Comparison of ENCODE assay signal across 32 cellular contexts in the genomic region with DNA sequence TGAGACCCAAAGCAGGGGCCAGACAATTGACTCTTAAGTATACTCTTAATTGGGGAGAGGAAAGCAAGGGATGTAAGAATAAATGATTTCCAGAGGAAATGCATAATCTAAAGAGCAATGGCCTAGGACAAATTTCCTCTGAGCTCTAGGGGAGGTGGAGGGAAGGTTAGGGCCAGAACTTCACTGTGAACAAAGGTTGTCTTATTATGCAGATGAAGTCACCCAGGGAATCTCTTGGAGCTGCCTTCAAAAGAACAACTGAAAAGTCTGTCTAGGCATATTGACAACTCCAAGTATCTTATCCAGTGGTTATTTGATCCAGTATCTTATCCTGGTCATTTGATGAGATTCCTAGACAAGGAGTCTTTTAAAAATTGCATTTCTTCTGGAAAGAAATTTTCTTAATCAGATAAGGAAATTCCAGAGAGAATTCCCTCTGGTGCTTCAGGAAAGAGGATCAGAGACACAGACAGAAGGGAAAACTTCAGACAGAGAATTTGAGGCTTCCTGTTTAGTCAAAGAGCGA. TPM values are rescaled to one million over a fixed set of nuclear protein-coding genes. Genes with fewer than 3 reads are reported as not detected.
"Had no signal": no experiment of that assay in that cellular context is flagged by ENCODE, and none has a peak within 500 bp of the region (broad histone marks: within the 10 kb centered on the region; RNA-seq: fewer than 3 reads in every experiment).

No MANE protein-coding gene starts in this region.

- H3K4me2 ChIP-seq: smooth muscle cell had no signal

- H3K27me3 ChIP-seq: pancreas, tibial nerve, upper lobe of left lung had no signal

- H3K27ac Mint-ChIP-seq: memory B cell; naive thymus-derived CD8-positive, alpha-beta T cell; nephron; stimulated activated memory B cell treated with anti-CD40 and anti-IgM and Interleukin-4, amounts not matched to agents 10 μg/mL and 1 μg/mL and 100 μg/mL, for 72 hours; stimulated activated naive CD8-positive, alpha-beta T cell treated with anti-CD3 and anti-CD28 coated beads, Interleukin-15, amount 100 ng/mL, for 72 hours had no signal

- ATAC-seq: naive thymus-derived CD8-positive, alpha-beta T cell; pancreas; right cardiac atrium; stimulated activated memory B cell treated with anti-CD40 and anti-IgM and Interleukin-4, amounts not matched to agents 10 μg/mL and 1 μg/mL and 100 μg/mL, for 72 hours; stimulated activated naive CD8-positive, alpha-beta T cell treated with anti-CD3 and anti-CD28 coated beads, Interleukin-15, amount 100 ng/mL, for 72 hours had no signal

- DNase-seq: hypothalamus; islet precursor cell; left ventricle myocardium inferior; naive thymus-derived CD8-positive, alpha-beta T cell; nucleus accumbens; pancreas; posterior cingulate gyrus; retina; right cardiac atrium; stimulated activated CD4-positive, alpha-beta T cell treated with anti-CD3 and anti-CD28 coated beads, Interleukin-1b, Interleukin-23, amount 100 ng/mL, for 48 hours; stimulated activated CD4-positive, alpha-beta T cell treated with anti-CD3 and anti-CD28 coated beads, Interleukin-2, amount 100 ng/mL, for 48 hours; stimulated activated CD4-positive, alpha-beta T cell treated with anti-CD3 and anti-CD28 coated beads, Interleukin-4, amount 100 ng/mL, for 4 hours; stimulated activated CD8-positive, alpha-beta memory T cell treated with anti-CD3 and anti-CD28 coated beads, Interleukin-4, amount 100 ng/mL, for 48 hours; stimulated activated naive CD4-positive, alpha-beta T cell treated with Interleukin-2 at 50 U/mL for 16 hours; stimulated activated naive CD8-positive, alpha-beta T cell treated with anti-CD3 and anti-CD28 coated beads, Interleukin-15, amount 100 ng/mL, for 72 hours; substantia nigra; upper lobe of left lung had no signal

- H3K9me3 ChIP-seq: pancreas, prostate gland, upper lobe of left lung had no signal

- H3K36me3 ChIP-seq: left ventricle myocardium inferior, pancreas, prostate gland, upper lobe of left lung had no signal

- H3K27me3 Mint-ChIP-seq: memory B cell; naive thymus-derived CD8-positive, alpha-beta T cell; stimulated activated memory B cell treated with anti-CD40 and anti-IgM and Interleukin-4, amounts not matched to agents 10 μg/mL and 1 μg/mL and 100 μg/mL, for 72 hours; stimulated activated naive CD8-positive, alpha-beta T cell treated with anti-CD3 and anti-CD28 coated beads, Interleukin-15, amount 100 ng/mL, for 72 hours had no signal

- H3K27ac ChIP-seq: left ventricle myocardium inferior, pancreas, prostate gland, tibial nerve, upper lobe of left lung had no signal

- H3K4me3 ChIP-seq: left ventricle myocardium inferior, lung, pancreas, prostate gland, smooth muscle cell, tibial nerve, upper lobe of left lung had no signal

- H3K4me1 ChIP-seq: pancreas, prostate gland, tibial nerve had no signal

- H3K4me3 Mint-ChIP-seq: memory B cell; naive thymus-derived CD8-positive, alpha-beta T cell; nephron; neural crest cell; stimulated activated memory B cell treated with anti-CD40 and anti-IgM and Interleukin-4, amounts not matched to agents 10 μg/mL and 1 μg/mL and 100 μg/mL, for 72 hours; stimulated activated naive CD8-positive, alpha-beta T cell treated with anti-CD3 and anti-CD28 coated beads, Interleukin-15, amount 100 ng/mL, for 72 hours had no signal

- H3K4me1 Mint-ChIP-seq: nephron had no signal

RNA-seq across cellular contexts. Expression of a gene that starts 20.0 kb away (rescaled TPM):
- polyA plus RNA-seq: naive thymus-derived CD8-positive, alpha-beta T cell; pancreas; smooth muscle cell; urinary bladder had no signal

RNA-seq across cellular contexts. Expression of a gene that starts 32.3 kb away (rescaled TPM):
- total RNA-seq: kidney epithelial cell; left ventricle myocardium inferior; lower leg skin; lung; mucosa of gallbladder; naive thymus-derived CD8-positive, alpha-beta T cell; neural crest cell; osteoblast; pancreas; prostate gland; right cardiac atrium; skeletal muscle tissue; smooth muscle cell; temporal lobe; tibial nerve; upper lobe of left lung; urinary bladder had no signal
- polyA plus RNA-seq: lung; naive thymus-derived CD8-positive, alpha-beta T cell; pancreas; right cardiac atrium; smooth muscle cell; urinary bladder had no signal
